ENCODE assay signal across 8 cellular contexts in genomic region chr11:121236115-121237001, GRCh38. TPM values are rescaled to one million over a fixed set of nuclear protein-coding genes. Genes with fewer than 3 reads are reported as not detected.
A peak's percentile ranks its signal among the peaks of the same experiment; 100 is the strongest.
DNase-seq lines count a peak whose midpoint lies in the region; ATAC-seq and TF ChIP-seq lines count a peak whose summit lies in the region.

No MANE protein-coding gene starts in this region.

- DNase-seq in NCI-H82 treated with DMSO at 0.1 percent for 48 hours (lab: John Stamatoyannopoulos, UW; ENCODE audit: unreplicated experiment), result peak; percentile 1
- no peak for DNase-seq in NCI-H2029 treated with DMSO at 0.1 percent for 48 hours (lab: John Stamatoyannopoulos, UW)
- DNase-seq in activated CD4-positive, alpha-beta T cell treated with anti-CD3 and anti-CD28 coated beads for 4 hours, result no peak
- DNase-seq in tibial artery, result no peak
- DNase-seq in stimulated activated CD4-positive, alpha-beta T cell treated with anti-CD3 and anti-CD28 coated beads, Interleukin-4, amount 100 ng/mL, for 24 hours, result no peak

- H3K36me3 ChIP-seq in mesodermal cell (ENCODE audit: control insufficient read depth, insufficient read depth, low read length) (no peaks in the 10 kb centered on the region), tibial artery (no peaks in the 10 kb centered on the region)

- H3K27ac ChIP-seq in mesodermal cell (ENCODE audit: low read depth, low read length, severe bottlenecking) (peak overlapping the region; percentile 92), tibial artery (no peak overlapping the region)

- no peak for TF ChIP-seq CTCF in tibial artery (IDR thresholded peaks at IDR 0.05)

- H3K4me1 ChIP-seq in mesodermal cell (ENCODE audit: control insufficient read depth, insufficient read depth, low read length, poor library complexity, severe bottlenecking) (peaks cover 67% of the 10 kb centered on the region), tibial artery (no peaks in the 10 kb centered on the region)

- 33 to 41% methylated on average over 15 of the region's 15 CpGs for WGBS in mesodermal cell (ENCODE audit: insufficient coverage in 2 of 2), 2 experiments

- H3K27me3 ChIP-seq in tibial artery, result peaks cover 0 to 10% of the 10 kb centered on the region in 2 donors

- ATAC-seq in GM18868 (IDR thresholded peaks at IDR 0.05; ENCODE audit: unreplicated experiment) (peak; percentile 65), HG02642 (IDR thresholded peaks at IDR 0.05; ENCODE audit: poor library complexity, unreplicated experiment) (peak; percentile 72)

- intact Hi-C loops in tibial artery (cut with DNase I; ENCODE audit: low total_unique reads), result no loop called here

- H3K4me3 ChIP-seq in mesodermal cell (ENCODE audit: extremely low read depth, insufficient read depth, low read length, poor library complexity, severe bottlenecking) (no peak overlapping the region), tibial artery (no peak overlapping the region)

- H3K9me3 ChIP-seq in mesodermal cell (ENCODE audit: control insufficient read depth, low read length) (no peaks in the 10 kb centered on the region), tibial artery (no peaks in the 10 kb centered on the region)

RNA-seq across cellular contexts. Expression of gene SC5D, which starts 56.2 kb away (rescaled TPM):
- polyA plus RNA-seq in mesodermal cell (2013, experiment 1 of 2), result 264 TPM
- 313 TPM for polyA plus RNA-seq in mesodermal cell (2013, experiment 2 of 2)
